ENCODE assay signal across 8 cellular contexts in genomic region chr6:79570802-79571367, GRCh38. TPM values are rescaled to one million over a fixed set of nuclear protein-coding genes. Genes with fewer than 3 reads are reported as not detected.
DNase-seq lines count a peak whose midpoint lies in the region; ATAC-seq and TF ChIP-seq lines count a peak whose summit lies in the region.

No MANE protein-coding gene starts in this region.

- no peak overlapping the region for H3K27ac Mint-ChIP-seq in chondrocyte (ENCODE audit: unreplicated experiment)
- no peak overlapping the region for H3K27ac Mint-ChIP-seq in activated CD4-positive, alpha-beta memory T cell treated with anti-CD3 and anti-CD28 coated beads for 36 hours

- H3K36me3 Mint-ChIP-seq in chondrocyte (ENCODE audit: low read depth) = no peaks in the 10 kb centered on the region
- H3K36me3 Mint-ChIP-seq in activated CD4-positive, alpha-beta memory T cell treated with anti-CD3 and anti-CD28 coated beads for 36 hours = no peaks in the 10 kb centered on the region

- H3K4me3 Mint-ChIP-seq in chondrocyte (ENCODE audit: unreplicated experiment) = peak overlapping the region; percentile 40
- H3K4me3 Mint-ChIP-seq in activated CD4-positive, alpha-beta memory T cell treated with anti-CD3 and anti-CD28 coated beads for 36 hours = no peak overlapping the region

- TF ChIP-seq CTCF in chondrocyte (IDR thresholded peaks at IDR 0.05) = peak; percentile 91

- peak; percentile 32 for DNase-seq in COR-L47 (lab: John Stamatoyannopoulos, UW)
- DNase-seq in NCI-H82 (lab: John Stamatoyannopoulos, UW) = peak; percentile 40
- DNase-seq in chondrocyte (ENCODE audit: low spot score) = no peak
- peak; percentile 60 for DNase-seq in medulla oblongata (ENCODE audit: extremely low spot score)
- no peak for DNase-seq in activated CD4-positive, alpha-beta memory T cell treated with anti-CD3 and anti-CD28 coated beads for 36 hours

- peaks cover 12% of the 10 kb centered on the region for H3K4me1 Mint-ChIP-seq in chondrocyte (ENCODE audit: low read depth)
- H3K4me1 Mint-ChIP-seq in activated CD4-positive, alpha-beta memory T cell treated with anti-CD3 and anti-CD28 coated beads for 36 hours (ENCODE audit: low read depth) = no peaks in the 10 kb centered on the region

- intact Hi-C loops in activated CD4-positive, alpha-beta memory T cell treated with anti-CD3 and anti-CD28 coated beads for 36 hours (cut with micrococcal nuclease) = loop anchor here (1.0 kb wide), 4 partner anchors 101 to 297 kb away; no protein-coding TSS in a partner anchor

- H3K9me3 Mint-ChIP-seq in chondrocyte (ENCODE audit: low read depth) = no peaks in the 10 kb centered on the region
- H3K9me3 Mint-ChIP-seq in activated CD4-positive, alpha-beta memory T cell treated with anti-CD3 and anti-CD28 coated beads for 36 hours = no peaks in the 10 kb centered on the region

- POLR2A ChIA-PET in activated CD4-positive, alpha-beta memory T cell treated with anti-CD3 and anti-CD28 coated beads for 36 hours (lab: Charles Lee) = no interaction called here

- no peaks in the 10 kb centered on the region for H3K27me3 Mint-ChIP-seq in chondrocyte (ENCODE audit: low read depth)
- H3K27me3 Mint-ChIP-seq in activated CD4-positive, alpha-beta memory T cell treated with anti-CD3 and anti-CD28 coated beads for 36 hours = no peaks in the 10 kb centered on the region

- CTCF ChIA-PET in activated CD4-positive, alpha-beta memory T cell treated with anti-CD3 and anti-CD28 coated beads for 36 hours (lab: Charles Lee) = interaction anchor here (0.5 to 2.0 kb wide), 11 partner anchors 13 to 297 kb away, joined by 3 to 10 read pairs (median 4); no protein-coding TSS in a partner anchor

- ATAC-seq in GM19328 (IDR thresholded peaks at IDR 0.05; ENCODE audit: unreplicated experiment) (peak; percentile 86), HG03442 (IDR thresholded peaks at IDR 0.05; ENCODE audit: unreplicated experiment) (peak; percentile 80), GM18870 (IDR thresholded peaks at IDR 0.05; ENCODE audit: unreplicated experiment) (no peak)

RNA-seq across cellular contexts. Expression of gene LCA5, which starts 33.7 kb away (rescaled TPM):
- total RNA-seq in chondrocyte = 3.0 to 4.4 TPM (median 3.8 TPM) in 3 replicates
- under 1 TPM; 0.15 to 0.21 TPM for total RNA-seq in activated CD4-positive, alpha-beta memory T cell treated with anti-CD3 and anti-CD28 coated beads for 36 hours

Comparison
In these comparisons a context has a peak if more than half of its experiments do, and no peak if none do; other contexts are left out.
1. DNase-seq: peak in COR-L47 (single experiment), NCI-H82 (single experiment) and medulla oblongata (single experiment); none in chondrocyte (single experiment) and activated CD4-positive, alpha-beta memory T cell treated with anti-CD3 and anti-CD28 coated beads for 36 hours (single experiment).